ENCODE assay signal across 8 cellular contexts in the genomic region with DNA sequence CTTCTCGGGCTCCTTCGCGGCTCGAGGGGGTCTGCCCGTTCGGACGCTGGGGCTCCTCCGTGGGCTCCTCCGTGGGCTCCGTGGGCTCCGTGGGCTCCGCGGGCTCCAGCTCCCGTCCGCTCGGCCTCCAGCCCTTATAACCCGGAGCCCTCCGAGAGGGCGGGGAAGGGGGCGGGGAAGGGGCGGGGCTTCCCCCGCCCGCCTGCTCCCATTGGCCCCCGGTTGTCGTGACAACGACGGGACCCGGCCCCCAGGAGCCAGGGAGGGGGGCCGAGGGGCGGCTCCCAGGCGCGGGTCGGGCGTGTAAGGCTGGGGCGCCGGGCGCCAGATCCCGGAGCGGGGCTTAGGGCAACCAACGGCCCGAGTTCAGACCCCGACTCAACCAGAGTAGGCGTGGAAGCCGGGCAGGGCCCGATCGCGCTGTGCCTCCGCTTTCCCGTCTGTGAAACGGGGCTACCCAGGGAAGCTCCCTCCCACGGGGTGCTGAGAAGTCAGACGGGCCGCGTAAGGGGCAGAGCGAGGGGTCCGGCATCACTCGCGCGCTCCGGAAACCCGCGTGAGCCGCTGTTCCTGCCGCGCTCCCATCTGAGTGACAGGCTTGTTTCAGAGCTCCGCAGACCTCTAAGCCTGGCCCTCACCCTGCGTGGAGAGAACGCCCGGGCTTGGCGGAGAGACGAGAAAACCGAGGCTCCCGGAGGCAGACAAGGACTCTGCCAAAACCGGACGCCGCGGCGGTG. TPM values are rescaled to one million over a fixed set of nuclear protein-coding genes. Genes with fewer than 3 reads are reported as not detected.
DNase-seq lines count a peak whose midpoint lies in the region; ATAC-seq and TF ChIP-seq lines count a peak whose summit lies in the region.

A gene (minus strand): TSS at position 111 of the 737 bp plus-strand sequence. CDS start 119 bp downstream, outside the sequence.

- DNase-seq in GM13977 (ENCODE audit: low spot score): peak; percentile 95
- DNase-seq in NCI-H748 treated with DMSO at 0.1 percent for 48 hours (lab: John Stamatoyannopoulos, UW): peak; percentile 68
- peak; percentile 65 for DNase-seq in activated T-cell treated with anti-CD3 and anti-CD28 coated beads for 48 hours (ENCODE audit: low read depth)
- DNase-seq in epithelial cell of proximal tubule (ENCODE audit: low read depth): no peak
- peak; percentile 84 for DNase-seq in middle frontal gyrus (ENCODE audit: extremely low spot score, low spot score)
- DNase-seq in stimulated activated CD8-positive, alpha-beta memory T cell treated with anti-CD3 and anti-CD28 coated beads, Interleukin-15, amount 100 ng/mL, for 48 hours (ENCODE audit: low read depth in 2 of 2): peak; percentile 56 to 60

- peak; percentile 52 for ATAC-seq in HG02938 (IDR thresholded peaks at IDR 0.05; ENCODE audit: unreplicated experiment)
- ATAC-seq in HG03097 (IDR thresholded peaks at IDR 0.05; ENCODE audit: low FRiP score, unreplicated experiment): no peak

- peak within 1 kb of the TSS; percentile 68 for H3K4me3 ChIP-seq in epithelial cell of proximal tubule (ENCODE audit: low read depth, low read length)

- in situ Hi-C loops in GM13977 (cut with MboI; ENCODE audit: low pct_unique_long_range_greater_than_20kb, low sequenced_read_pairs, unreplicated experiment): no loop called here

- TF ChIP-seq CTCF in GM13977 (IDR thresholded peaks at IDR 0.05; ENCODE audit: extremely low read depth, insufficient read depth, missing control alignments) (no peak), epithelial cell of proximal tubule (conservative IDR thresholded peaks at IDR 0.05; ENCODE audit: low read depth, low read length) (no peak)

RNA-seq across cellular contexts. Expression of the gene that starts here (rescaled TPM):
- total RNA-seq in epithelial cell of proximal tubule: 0.29 and 2.4 TPM in 2 replicates
